ENCODE assay signal across 1 cellular context in genomic region chr15:66704783-66705113, GRCh38.
TF ChIP-seq lines count a peak whose summit lies in the region.

No MANE protein-coding gene starts in this region.

TF ChIP-seq in WTC11, 78 proteins besides CTCF, POLR2A, EP300 and RAD21 (continued from another document):
- no peak for TF ChIP-seq FOXP4 (CRISPR knock-in tag; IDR thresholded peaks at IDR 0.05)
- TF ChIP-seq ZNF317 (CRISPR knock-in tag; IDR thresholded peaks at IDR 0.05; ENCODE audit: borderline replicate concordance, low read depth), result no peak
- TF ChIP-seq MAX (CRISPR knock-in tag; IDR thresholded peaks at IDR 0.05), result no peak
